ENCODE assay signal across 8 cellular contexts in the genomic region with DNA sequence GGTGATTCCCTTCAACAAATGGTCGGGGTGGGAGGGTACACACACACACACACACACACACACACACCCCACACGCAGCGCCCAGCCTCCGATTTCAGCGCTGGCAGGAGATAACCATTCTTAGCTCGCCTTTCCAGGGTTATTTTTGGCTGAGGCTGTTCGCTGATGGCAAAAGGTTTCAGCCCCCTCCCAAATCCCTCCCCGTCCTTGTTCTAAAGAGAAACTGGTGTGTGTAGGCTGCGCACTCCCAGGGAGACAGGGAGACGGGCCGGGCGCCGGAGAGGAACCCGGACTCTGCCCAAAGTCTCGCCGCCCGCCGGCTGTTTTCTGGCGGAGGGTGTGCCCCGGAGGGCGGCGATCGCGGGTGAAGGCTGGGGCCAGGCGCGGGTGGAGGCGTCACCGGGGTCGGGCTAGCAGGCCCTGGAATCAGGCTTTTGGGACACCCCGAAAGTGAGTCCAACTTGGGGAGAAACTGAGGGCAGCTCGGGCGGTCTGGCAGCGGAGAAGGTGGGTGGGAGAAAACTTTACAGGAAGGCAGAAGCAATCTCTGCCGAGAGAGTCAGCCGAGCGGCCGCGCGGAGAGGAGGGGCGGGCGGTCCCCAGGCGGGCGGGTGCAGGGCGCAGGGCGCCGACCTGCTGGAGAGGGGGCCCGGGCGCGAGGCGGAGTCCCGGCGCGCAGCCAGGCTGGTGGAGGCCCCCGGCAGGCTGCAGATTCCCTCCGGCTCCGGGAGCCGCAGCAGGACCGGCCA. TPM values are rescaled to one million over a fixed set of nuclear protein-coding genes. Genes with fewer than 3 reads are reported as not detected.
DNase-seq lines count a peak whose midpoint lies in the region; ATAC-seq and TF ChIP-seq lines count a peak whose summit lies in the region.
"Not testable (repeated sequence)": the region's sequence is repeated elsewhere in the genome, so short reads cannot be mapped to it uniquely, and the experiment has no call there.

PGM5 (plus strand) TSS at position 242 of the 749 bp plus-strand sequence. CDS start 517 bp downstream, outside the sequence.

- H3K36me3 ChIP-seq in mucosa of descending colon (ENCODE audit: low read depth); skeletal muscle satellite cell (ENCODE audit: insufficient read depth, low read length): not testable (repeated sequence)

- POLR2A ChIA-PET in activated CD8-positive, alpha-beta T cell treated with anti-CD3 and anti-CD28 coated beads for 36 hours (lab: Charles Lee) = not testable (repeated sequence)

- not testable (repeated sequence) for H3K4me1 ChIP-seq in mucosa of descending colon (ENCODE audit: low read depth); skeletal muscle satellite cell (ENCODE audit: control insufficient read depth, insufficient read depth, low read length)

- H3K27me3 Mint-ChIP-seq in activated CD8-positive, alpha-beta T cell treated with anti-CD3 and anti-CD28 coated beads for 36 hours = peaks cover 20% of the 10 kb centered on the region

- H3K9me3 ChIP-seq in mucosa of descending colon; skeletal muscle satellite cell (replicated peaks; ENCODE audit: low read length): not testable (repeated sequence)

- DNase-seq in 8988T = peak; percentile 12
- DNase-seq in GM13977 (ENCODE audit: low spot score) = peak; percentile 9
- DNase-seq in activated CD8-positive, alpha-beta T cell treated with anti-CD3 and anti-CD28 coated beads for 36 hours = peak; percentile 4
- DNase-seq in choroid plexus epithelial cell (ENCODE audit: low read depth) = not testable (repeated sequence)
- DNase-seq in left ventricle myocardium superior = peak; percentile 82
- DNase-seq in mucosa of descending colon = peak; percentile 40 to 62 (median 54)

- peak; percentile 48 for ATAC-seq in HG03280 (IDR thresholded peaks at IDR 0.05; ENCODE audit: unreplicated experiment)
- ATAC-seq in activated CD8-positive, alpha-beta T cell treated with anti-CD3 and anti-CD28 coated beads for 36 hours = peak; percentile 55
- peak; percentile 88 for ATAC-seq in left ventricle myocardium superior
- ATAC-seq in mucosa of descending colon = peak; percentile 85

- H3K4me1 Mint-ChIP-seq in activated CD8-positive, alpha-beta T cell treated with anti-CD3 and anti-CD28 coated beads for 36 hours (ENCODE audit: low read depth) = not testable (repeated sequence)

- not testable (repeated sequence) for TF ChIP-seq CTCF in GM13977 (IDR thresholded peaks at IDR 0.05; ENCODE audit: extremely low read depth, insufficient read depth, missing control alignments); activated CD8-positive, alpha-beta T cell treated with anti-CD3 and anti-CD28 coated beads for 36 hours (IDR thresholded peaks at IDR 0.05); choroid plexus epithelial cell (conservative IDR thresholded peaks at IDR 0.05; ENCODE audit: low read depth, low read length); mucosa of descending colon (IDR thresholded peaks at IDR 0.05)

- H3K4me3 ChIP-seq in choroid plexus epithelial cell (ENCODE audit: low read depth, low read length) (peak within 1 kb of the TSS; percentile 43), mucosa of descending colon (peak within 1 kb of the TSS; percentile 11), skeletal muscle satellite cell (ENCODE audit: low read length) (peak within 1 kb of the TSS; percentile 60)

- H3K27ac Mint-ChIP-seq in activated CD8-positive, alpha-beta T cell treated with anti-CD3 and anti-CD28 coated beads for 36 hours = not testable (repeated sequence)

- not testable (repeated sequence) for H3K9ac ChIP-seq in skeletal muscle satellite cell (ENCODE audit: low read depth, low read length)

- H3K4me3 Mint-ChIP-seq in activated CD8-positive, alpha-beta T cell treated with anti-CD3 and anti-CD28 coated beads for 36 hours = peak within 1 kb of the TSS; percentile 49

- H3K9me3 Mint-ChIP-seq in activated CD8-positive, alpha-beta T cell treated with anti-CD3 and anti-CD28 coated beads for 36 hours = not testable (repeated sequence)

- H3K4me2 ChIP-seq in skeletal muscle satellite cell (ENCODE audit: low read length) = peak within 1 kb of the TSS; percentile 74

- intact Hi-C loops in activated CD8-positive, alpha-beta T cell treated with anti-CD3 and anti-CD28 coated beads for 36 hours (cut with micrococcal nuclease); left ventricle myocardium superior (cut with micrococcal nuclease); mucosa of descending colon (cut with DNase I, micrococcal nuclease): not testable (repeated sequence)

- CTCF ChIA-PET in activated CD8-positive, alpha-beta T cell treated with anti-CD3 and anti-CD28 coated beads for 36 hours (lab: Charles Lee) = not testable (repeated sequence)

- in situ Hi-C loops in GM13977 (cut with MboI; ENCODE audit: low pct_unique_long_range_greater_than_20kb, low sequenced_read_pairs, unreplicated experiment) = not testable (repeated sequence)

- not testable (repeated sequence) for H3K36me3 Mint-ChIP-seq in activated CD8-positive, alpha-beta T cell treated with anti-CD3 and anti-CD28 coated beads for 36 hours (ENCODE audit: low read depth)

- not testable (repeated sequence) for H3K27me3 ChIP-seq in skeletal muscle satellite cell (ENCODE audit: control insufficient read depth, insufficient read depth, low read length)

RNA-seq across cellular contexts. Expression of gene PGM5, which starts in this region (rescaled TPM):
- not detected for total RNA-seq in activated CD8-positive, alpha-beta T cell treated with anti-CD3 and anti-CD28 coated beads for 36 hours
- total RNA-seq in left ventricle myocardium superior = 150 TPM
- total RNA-seq in mucosa of descending colon = 100 to 1,000 TPM in 1 of 3 donors, 10 to 100 TPM in 2; 11.2 to 535 (median 22.6) TPM
- 2.2 TPM in 1 of 2 replicates, not detected in the other for total RNA-seq in skeletal muscle satellite cell (2012; rRNA removed)

Comparison
In these comparisons a context has a peak if more than half of its experiments do, and no peak if none do; other contexts are left out.
1. RNA of gene PGM5 (total RNA-seq): 150 TPM in left ventricle myocardium superior (single experiment) and 11.2 to 535 TPM in mucosa of descending colon; not detected in activated CD8-positive, alpha-beta T cell treated with anti-CD3 and anti-CD28 coated beads for 36 hours; every median in the first group is over 10 times any median in the second.
2. Peak in DNase-seq and ATAC-seq in activated CD8-positive, alpha-beta T cell treated with anti-CD3 and anti-CD28 coated beads for 36 hours; RNA of the gene not detected or under 1 TPM.
3. Peak in every context shown above with its lines, with median percentiles within 50 percentile points of each other: ATAC-seq and H3K4me3 ChIP-seq.